1 cellular context compared by ENCODE assay signal in genomic region chr6:43274916-43275597, GRCh38.
TF ChIP-seq lines count a peak whose summit lies in the region.

No MANE protein-coding gene starts in this region.

TF ChIP-seq in HepG2, 621 proteins besides CTCF, POLR2A, EP300 and RAD21 (continued from another document and continues in another):
- TF ChIP-seq ARNTL (CRISPR knock-in tag; IDR thresholded peaks at IDR 0.05) (peak; percentile 61), TFE3 (CRISPR knock-in tag; IDR thresholded peaks at IDR 0.05) (no peak; the same call in 1 of the 2 replicates), ZMYM4 (CRISPR knock-in tag; IDR thresholded peaks at IDR 0.05) (peak; percentile 43), ARID4A (CRISPR knock-in tag; IDR thresholded peaks at IDR 0.05; ENCODE audit: borderline replicate concordance) (peak; percentile 70), ARNT (IDR thresholded peaks at IDR 0.05) (no peak), MZF1 (CRISPR knock-in tag; IDR thresholded peaks at IDR 0.05; ENCODE audit: borderline replicate concordance) (no peak), ZNF850 (CRISPR knock-in tag; conservative IDR thresholded peaks at IDR 0.05) (no peak), TBX3 (IDR thresholded peaks at IDR 0.05; ENCODE audit: borderline replicate concordance) (no peak; the same call in 1 of the 2 replicates), HDAC1 (CRISPR knock-in tag; IDR thresholded peaks at IDR 0.05) (peak; percentile 63), DR1 (CRISPR knock-in tag; IDR thresholded peaks at IDR 0.05) (peak; percentile 23; the same call in 1 of the 2 replicates), ATF4 (CRISPR knock-in tag; IDR thresholded peaks at IDR 0.05) (no peak; a peak in 1 of 4 replicates), CC2D1A (CRISPR knock-in tag; IDR thresholded peaks at IDR 0.05) (0 out of 2 replicates have a peak, but pooled peaks have one; percentile 74), ZNF292 (CRISPR knock-in tag; IDR thresholded peaks at IDR 0.05; ENCODE audit: borderline replicate concordance, low read depth) (no peak), ZBTB2 (CRISPR knock-in tag; IDR thresholded peaks at IDR 0.05; ENCODE audit: low read depth) (peak; percentile 78), MIER3 (CRISPR knock-in tag; IDR thresholded peaks at IDR 0.05; ENCODE audit: borderline replicate concordance) (no peak), FOXM1 (CRISPR knock-in tag; IDR thresholded peaks at IDR 0.05) (no peak), RARA (CRISPR knock-in tag; IDR thresholded peaks at IDR 0.05) (peak; percentile 70), ZNF333 (CRISPR knock-in tag; IDR thresholded peaks at IDR 0.05; ENCODE audit: borderline replicate concordance) (no peak; the same call in 1 of the 2 replicates), NPAS2 (CRISPR knock-in tag; IDR thresholded peaks at IDR 0.05; ENCODE audit: borderline replicate concordance) (no peak), ZBTB7A (CRISPR knock-in tag; IDR thresholded peaks at IDR 0.05) (peak; percentile 99), ZC3H13 (CRISPR knock-in tag; IDR thresholded peaks at IDR 0.05) (peak; percentile 82; the same call in 1 of the 2 replicates), FOXO4 (CRISPR knock-in tag; conservative IDR thresholded peaks at IDR 0.05) (peak; percentile 96; the same call in 1 of the 2 replicates), ZNF589 (CRISPR knock-in tag; conservative IDR thresholded peaks at IDR 0.05) (peak; percentile 86; the same call in 1 of the 2 replicates)
- TF ChIP-seq, protein P1, sequence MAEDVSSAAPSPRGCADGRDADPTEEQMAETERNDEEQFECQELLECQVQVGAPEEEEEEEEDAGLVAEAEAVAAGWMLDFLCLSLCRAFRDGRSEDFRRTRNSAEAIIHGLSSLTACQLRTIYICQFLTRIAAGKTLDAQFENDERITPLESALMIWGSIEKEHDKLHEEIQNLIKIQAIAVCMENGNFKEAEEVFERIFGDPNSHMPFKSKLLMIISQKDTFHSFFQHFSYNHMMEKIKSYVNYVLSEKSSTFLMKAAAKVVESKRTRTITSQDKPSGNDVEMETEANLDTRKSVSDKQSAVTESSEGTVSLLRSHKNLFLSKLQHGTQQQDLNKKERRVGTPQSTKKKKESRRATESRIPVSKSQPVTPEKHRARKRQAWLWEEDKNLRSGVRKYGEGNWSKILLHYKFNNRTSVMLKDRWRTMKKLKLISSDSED (CRISPR knock-in tag; IDR thresholded peaks at IDR 0.05): no peak
- TF ChIP-seq, protein P2, sequence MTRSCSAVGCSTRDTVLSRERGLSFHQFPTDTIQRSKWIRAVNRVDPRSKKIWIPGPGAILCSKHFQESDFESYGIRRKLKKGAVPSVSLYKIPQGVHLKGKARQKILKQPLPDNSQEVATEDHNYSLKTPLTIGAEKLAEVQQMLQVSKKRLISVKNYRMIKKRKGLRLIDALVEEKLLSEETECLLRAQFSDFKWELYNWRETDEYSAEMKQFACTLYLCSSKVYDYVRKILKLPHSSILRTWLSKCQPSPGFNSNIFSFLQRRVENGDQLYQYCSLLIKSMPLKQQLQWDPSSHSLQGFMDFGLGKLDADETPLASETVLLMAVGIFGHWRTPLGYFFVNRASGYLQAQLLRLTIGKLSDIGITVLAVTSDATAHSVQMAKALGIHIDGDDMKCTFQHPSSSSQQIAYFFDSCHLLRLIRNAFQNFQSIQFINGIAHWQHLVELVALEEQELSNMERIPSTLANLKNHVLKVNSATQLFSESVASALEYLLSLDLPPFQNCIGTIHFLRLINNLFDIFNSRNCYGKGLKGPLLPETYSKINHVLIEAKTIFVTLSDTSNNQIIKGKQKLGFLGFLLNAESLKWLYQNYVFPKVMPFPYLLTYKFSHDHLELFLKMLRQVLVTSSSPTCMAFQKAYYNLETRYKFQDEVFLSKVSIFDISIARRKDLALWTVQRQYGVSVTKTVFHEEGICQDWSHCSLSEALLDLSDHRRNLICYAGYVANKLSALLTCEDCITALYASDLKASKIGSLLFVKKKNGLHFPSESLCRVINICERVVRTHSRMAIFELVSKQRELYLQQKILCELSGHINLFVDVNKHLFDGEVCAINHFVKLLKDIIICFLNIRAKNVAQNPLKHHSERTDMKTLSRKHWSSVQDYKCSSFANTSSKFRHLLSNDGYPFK (CRISPR knock-in tag; IDR thresholded peaks at IDR 0.05; ENCODE audit: borderline replicate concordance): no peak
- TF ChIP-seq, protein P3, sequence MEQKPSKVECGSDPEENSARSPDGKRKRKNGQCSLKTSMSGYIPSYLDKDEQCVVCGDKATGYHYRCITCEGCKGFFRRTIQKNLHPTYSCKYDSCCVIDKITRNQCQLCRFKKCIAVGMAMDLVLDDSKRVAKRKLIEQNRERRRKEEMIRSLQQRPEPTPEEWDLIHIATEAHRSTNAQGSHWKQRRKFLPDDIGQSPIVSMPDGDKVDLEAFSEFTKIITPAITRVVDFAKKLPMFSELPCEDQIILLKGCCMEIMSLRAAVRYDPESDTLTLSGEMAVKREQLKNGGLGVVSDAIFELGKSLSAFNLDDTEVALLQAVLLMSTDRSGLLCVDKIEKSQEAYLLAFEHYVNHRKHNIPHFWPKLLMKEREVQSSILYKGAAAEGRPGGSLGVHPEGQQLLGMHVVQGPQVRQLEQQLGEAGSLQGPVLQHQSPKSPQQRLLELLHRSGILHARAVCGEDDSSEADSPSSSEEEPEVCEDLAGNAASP (CRISPR knock-in tag; IDR thresholded peaks at IDR 0.05; ENCODE audit: borderline replicate concordance): peak; percentile 53; the same call in 1 of the 2 replicates
- TF ChIP-seq, protein P4, sequence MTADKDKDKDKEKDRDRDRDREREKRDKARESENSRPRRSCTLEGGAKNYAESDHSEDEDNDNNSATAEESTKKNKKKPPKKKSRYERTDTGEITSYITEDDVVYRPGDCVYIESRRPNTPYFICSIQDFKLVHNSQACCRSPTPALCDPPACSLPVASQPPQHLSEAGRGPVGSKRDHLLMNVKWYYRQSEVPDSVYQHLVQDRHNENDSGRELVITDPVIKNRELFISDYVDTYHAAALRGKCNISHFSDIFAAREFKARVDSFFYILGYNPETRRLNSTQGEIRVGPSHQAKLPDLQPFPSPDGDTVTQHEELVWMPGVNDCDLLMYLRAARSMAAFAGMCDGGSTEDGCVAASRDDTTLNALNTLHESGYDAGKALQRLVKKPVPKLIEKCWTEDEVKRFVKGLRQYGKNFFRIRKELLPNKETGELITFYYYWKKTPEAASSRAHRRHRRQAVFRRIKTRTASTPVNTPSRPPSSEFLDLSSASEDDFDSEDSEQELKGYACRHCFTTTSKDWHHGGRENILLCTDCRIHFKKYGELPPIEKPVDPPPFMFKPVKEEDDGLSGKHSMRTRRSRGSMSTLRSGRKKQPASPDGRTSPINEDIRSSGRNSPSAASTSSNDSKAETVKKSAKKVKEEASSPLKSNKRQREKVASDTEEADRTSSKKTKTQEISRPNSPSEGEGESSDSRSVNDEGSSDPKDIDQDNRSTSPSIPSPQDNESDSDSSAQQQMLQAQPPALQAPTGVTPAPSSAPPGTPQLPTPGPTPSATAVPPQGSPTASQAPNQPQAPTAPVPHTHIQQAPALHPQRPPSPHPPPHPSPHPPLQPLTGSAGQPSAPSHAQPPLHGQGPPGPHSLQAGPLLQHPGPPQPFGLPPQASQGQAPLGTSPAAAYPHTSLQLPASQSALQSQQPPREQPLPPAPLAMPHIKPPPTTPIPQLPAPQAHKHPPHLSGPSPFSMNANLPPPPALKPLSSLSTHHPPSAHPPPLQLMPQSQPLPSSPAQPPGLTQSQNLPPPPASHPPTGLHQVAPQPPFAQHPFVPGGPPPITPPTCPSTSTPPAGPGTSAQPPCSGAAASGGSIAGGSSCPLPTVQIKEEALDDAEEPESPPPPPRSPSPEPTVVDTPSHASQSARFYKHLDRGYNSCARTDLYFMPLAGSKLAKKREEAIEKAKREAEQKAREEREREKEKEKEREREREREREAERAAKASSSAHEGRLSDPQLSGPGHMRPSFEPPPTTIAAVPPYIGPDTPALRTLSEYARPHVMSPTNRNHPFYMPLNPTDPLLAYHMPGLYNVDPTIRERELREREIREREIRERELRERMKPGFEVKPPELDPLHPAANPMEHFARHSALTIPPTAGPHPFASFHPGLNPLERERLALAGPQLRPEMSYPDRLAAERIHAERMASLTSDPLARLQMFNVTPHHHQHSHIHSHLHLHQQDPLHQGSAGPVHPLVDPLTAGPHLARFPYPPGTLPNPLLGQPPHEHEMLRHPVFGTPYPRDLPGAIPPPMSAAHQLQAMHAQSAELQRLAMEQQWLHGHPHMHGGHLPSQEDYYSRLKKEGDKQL (CRISPR knock-in tag; IDR thresholded peaks at IDR 0.05; ENCODE audit: low read depth): no peak
- TF ChIP-seq, protein P5, sequence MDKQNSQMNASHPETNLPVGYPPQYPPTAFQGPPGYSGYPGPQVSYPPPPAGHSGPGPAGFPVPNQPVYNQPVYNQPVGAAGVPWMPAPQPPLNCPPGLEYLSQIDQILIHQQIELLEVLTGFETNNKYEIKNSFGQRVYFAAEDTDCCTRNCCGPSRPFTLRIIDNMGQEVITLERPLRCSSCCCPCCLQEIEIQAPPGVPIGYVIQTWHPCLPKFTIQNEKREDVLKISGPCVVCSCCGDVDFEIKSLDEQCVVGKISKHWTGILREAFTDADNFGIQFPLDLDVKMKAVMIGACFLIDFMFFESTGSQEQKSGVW (CRISPR knock-in tag; IDR thresholded peaks at IDR 0.05; ENCODE audit: borderline replicate concordance): no peak
- TF ChIP-seq, protein P6, sequence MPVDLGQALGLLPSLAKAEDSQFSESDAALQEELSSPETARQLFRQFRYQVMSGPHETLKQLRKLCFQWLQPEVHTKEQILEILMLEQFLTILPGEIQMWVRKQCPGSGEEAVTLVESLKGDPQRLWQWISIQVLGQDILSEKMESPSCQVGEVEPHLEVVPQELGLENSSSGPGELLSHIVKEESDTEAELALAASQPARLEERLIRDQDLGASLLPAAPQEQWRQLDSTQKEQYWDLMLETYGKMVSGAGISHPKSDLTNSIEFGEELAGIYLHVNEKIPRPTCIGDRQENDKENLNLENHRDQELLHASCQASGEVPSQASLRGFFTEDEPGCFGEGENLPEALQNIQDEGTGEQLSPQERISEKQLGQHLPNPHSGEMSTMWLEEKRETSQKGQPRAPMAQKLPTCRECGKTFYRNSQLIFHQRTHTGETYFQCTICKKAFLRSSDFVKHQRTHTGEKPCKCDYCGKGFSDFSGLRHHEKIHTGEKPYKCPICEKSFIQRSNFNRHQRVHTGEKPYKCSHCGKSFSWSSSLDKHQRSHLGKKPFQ (CRISPR knock-in tag; IDR thresholded peaks at IDR 0.05; ENCODE audit: insufficient replicate concordance): peak; percentile 83
